9 cellular contexts compared by ENCODE assay signal in the genomic region with DNA sequence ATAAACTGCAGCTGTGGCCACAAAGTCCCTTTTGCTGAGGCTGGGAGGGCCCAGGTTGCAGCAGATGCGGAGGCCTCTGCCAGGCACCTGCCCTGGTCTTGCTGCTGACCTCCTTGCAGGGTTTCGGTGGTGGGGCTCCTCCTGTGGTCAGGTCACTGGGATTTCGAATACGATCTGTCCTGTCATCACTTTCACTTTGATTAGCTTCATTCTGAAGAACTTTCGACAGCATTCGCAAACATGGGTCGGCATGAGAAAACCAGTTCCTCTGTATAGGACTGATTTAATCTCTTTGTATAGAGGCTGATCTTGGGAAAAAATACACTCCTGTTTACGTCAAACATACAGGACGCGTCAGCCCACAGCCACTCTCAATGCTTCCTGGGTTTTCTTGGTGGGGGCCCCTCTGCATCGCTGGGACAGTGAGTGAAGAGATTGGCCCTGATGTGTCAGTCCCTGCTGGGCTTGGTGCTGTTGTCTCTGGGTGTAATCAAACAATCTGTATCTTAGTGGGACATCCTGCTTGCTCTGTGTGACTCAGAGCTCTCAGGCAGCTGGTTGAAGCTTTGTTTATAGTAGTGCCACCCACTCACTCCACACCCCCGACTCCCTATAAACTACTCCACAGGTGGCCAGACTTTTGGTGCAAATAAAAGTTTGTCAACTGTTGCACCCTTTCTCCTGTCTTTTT.
DNase-seq lines count a peak whose midpoint lies in the region; ATAC-seq and TF ChIP-seq lines count a peak whose summit lies in the region.
"Had no signal": no experiment of that assay in that cellular context is flagged by ENCODE, and none has a peak within 500 bp of the region (broad histone marks: within the 10 kb centered on the region; RNA-seq: fewer than 3 reads in every experiment).

No MANE protein-coding gene starts in this region.

- H3K9me3 ChIP-seq in left ventricle myocardium inferior (replicated peaks) (no peaks in the 10 kb centered on the region), esophagus squamous epithelium (no peaks in the 10 kb centered on the region)
- H3K9me3 ChIP-seq: heart left ventricle had no signal

- H3K27ac ChIP-seq in left ventricle myocardium inferior (replicated peaks), result no peak overlapping the region
- peak overlapping the region in 2 of 4 donors; percentile 29 for H3K27ac ChIP-seq in esophagus squamous epithelium

- H3K27ac Mint-ChIP-seq in activated B cell treated with CpG ODN at 0.5 μM for 24 hours, result peak overlapping the region; percentile 85
- H3K27ac Mint-ChIP-seq in osteocyte (ENCODE audit: unreplicated experiment), result no peak overlapping the region

- no peaks in the 10 kb centered on the region for H3K36me3 ChIP-seq in left ventricle myocardium inferior
- no peaks in the 10 kb centered on the region for H3K36me3 ChIP-seq in esophagus squamous epithelium
- H3K36me3 ChIP-seq: heart left ventricle had no signal

- peak overlapping the region; percentile 17 for H3K4me3 ChIP-seq in left ventricle myocardium inferior
- H3K4me3 ChIP-seq in esophagus squamous epithelium, result no peak overlapping the region

- H3K27me3 Mint-ChIP-seq in activated B cell treated with CpG ODN at 0.5 μM for 24 hours (no peaks in the 10 kb centered on the region), osteocyte (ENCODE audit: unreplicated experiment) (peaks cover 2% of the 10 kb centered on the region)

- POLR2A ChIA-PET in activated B cell treated with CpG ODN at 0.5 μM for 24 hours (lab: Charles Lee), result interaction anchor here (0.6 to 2.3 kb wide), 13 partner anchors 11 to 209 kb away, joined by 3 to 14 read pairs (median 4); a partner anchor contains a TSS

- DNase-seq in left ventricle myocardium inferior (no peak), Right ventricle myocardium inferior (ENCODE audit: missing footprints) (no peak), activated B cell treated with CpG ODN at 0.5 μM for 24 hours (no peak), dermis microvascular lymphatic vessel endothelial cell (ENCODE audit: low read depth in 2 of 2) (peak; percentile 5 to 49), esophagus squamous epithelium (lab: John Stamatoyannopoulos, UW) (no peak), osteocyte (ENCODE audit: extremely low spot score, unreplicated experiment) (no peak)
- peak; percentile 86 for DNase-seq in stimulated activated CD4-positive, alpha-beta T cell treated with anti-CD3 and anti-CD28 coated beads, Interleukin-15, amount 100 ng/mL, for 24 hours
- DNase-seq: heart left ventricle had no signal

- no peak for ATAC-seq in Right ventricle myocardium inferior
- peak; percentile 70 for ATAC-seq in HG03342 (IDR thresholded peaks at IDR 0.05; ENCODE audit: unreplicated experiment)
- peak; percentile 78 for ATAC-seq in activated B cell treated with CpG ODN at 0.5 μM for 24 hours (ENCODE audit: low read depth)

- H3K4me1 ChIP-seq in left ventricle myocardium inferior, result no peaks in the 10 kb centered on the region
- no peaks in the 10 kb centered on the region for H3K4me1 ChIP-seq in esophagus squamous epithelium

- H3K27me3 ChIP-seq in left ventricle myocardium inferior (ENCODE audit: low read depth), result peaks cover 4% of the 10 kb centered on the region
- H3K27me3 ChIP-seq in esophagus squamous epithelium, result peaks cover 0 to 6% (median 0%) of the 10 kb centered on the region in 4 donors
- H3K27me3 ChIP-seq: heart left ventricle had no signal

- 43 to 72% methylated on average over 12 of the region's 12 CpGs for WGBS in esophagus squamous epithelium, 2 donors

- H3K4me1 Mint-ChIP-seq in activated B cell treated with CpG ODN at 0.5 μM for 24 hours, result peaks cover 56% of the 10 kb centered on the region
- no peaks in the 10 kb centered on the region for H3K4me1 Mint-ChIP-seq in osteocyte (ENCODE audit: unreplicated experiment)

- H3K4me3 Mint-ChIP-seq in activated B cell treated with CpG ODN at 0.5 μM for 24 hours (peak overlapping the region; percentile 60), osteocyte (ENCODE audit: unreplicated experiment) (no peak overlapping the region)

- intact Hi-C loops in left ventricle myocardium inferior (cut with micrococcal nuclease), result no loop called here
- intact Hi-C loops in Right ventricle myocardium inferior (cut with DNase I), result no loop called here
- intact Hi-C loops in activated B cell treated with CpG ODN at 0.5 μM for 24 hours (cut with micrococcal nuclease), result loop anchor here (2.0 to 5.0 kb wide), 4 partner anchors 15 to 330 kb away; a partner anchor contains a TSS
- intact Hi-C loops in esophagus squamous epithelium (cut with DNase I), result no loop called here

- H3K36me3 Mint-ChIP-seq in activated B cell treated with CpG ODN at 0.5 μM for 24 hours (ENCODE audit: low read depth) (no peaks in the 10 kb centered on the region), osteocyte (ENCODE audit: unreplicated experiment) (no peaks in the 10 kb centered on the region)

- TF ChIP-seq CTCF in left ventricle myocardium inferior (IDR thresholded peaks at IDR 0.05; ENCODE audit: borderline replicate concordance) (no peak), activated B cell treated with CpG ODN at 0.5 μM for 24 hours (IDR thresholded peaks at IDR 0.05) (no peak), esophagus squamous epithelium (IDR thresholded peaks at IDR 0.05) (no peak), osteocyte (IDR thresholded peaks at IDR 0.05) (no peak)

- CTCF ChIA-PET in activated B cell treated with CpG ODN at 0.5 μM for 24 hours (lab: Charles Lee), result interaction anchor here (1.0 to 1.2 kb wide), 4 partner anchors 9 to 90 kb away, joined by 3 read pairs; no protein-coding TSS in a partner anchor

- TF ChIP-seq POLR2A in esophagus squamous epithelium (IDR thresholded peaks at IDR 0.05), result peak in 1 of 4 donors; percentile 36

- H3K9me3 Mint-ChIP-seq in activated B cell treated with CpG ODN at 0.5 μM for 24 hours (no peaks in the 10 kb centered on the region), osteocyte (ENCODE audit: unreplicated experiment) (peaks cover 2% of the 10 kb centered on the region)

Comparison
In these comparisons a context has a peak if more than half of its experiments do, and no peak if none do; other contexts are left out.
1. DNase-seq: peak in dermis microvascular lymphatic vessel endothelial cell (2 of 2) and stimulated activated CD4-positive, alpha-beta T cell treated with anti-CD3 and anti-CD28 coated beads, Interleukin-15, amount 100 ng/mL, for 24 hours (single experiment); none in left ventricle myocardium inferior (single experiment), Right ventricle myocardium inferior (single experiment), activated B cell treated with CpG ODN at 0.5 μM for 24 hours (single experiment), esophagus squamous epithelium (single experiment) and osteocyte (single experiment).